In genomic region chr6:53033764-53034163, GRCh38 we compare ENCODE assay signal across 14 cellular contexts. TPM values are rescaled to one million over a fixed set of nuclear protein-coding genes. Genes with fewer than 3 reads are reported as not detected.
DNase-seq lines count a peak whose midpoint lies in the region; ATAC-seq, FAIRE-seq and TF ChIP-seq lines count a peak whose summit lies in the region.
"Had no signal": no experiment of that assay in that cellular context is flagged by ENCODE, and none has a peak within 500 bp of the region (broad histone marks: within the 10 kb centered on the region; RNA-seq: fewer than 3 reads in every experiment).

No MANE protein-coding gene starts in this region.

- H3K9me3 ChIP-seq in endothelial cell of umbilical vein (replicated peaks; ENCODE audit: control insufficient read depth, insufficient read depth, low read length), result no peaks in the 10 kb centered on the region
- no peaks in the 10 kb centered on the region for H3K9me3 ChIP-seq in left lung
- no peaks in the 10 kb centered on the region for H3K9me3 ChIP-seq in stomach smooth muscle (ENCODE audit: control insufficient read depth in 2 of 2, low read length in 2 of 2)
- H3K9me3 ChIP-seq: SK-N-SH had no signal

- H3K4me1 ChIP-seq in endothelial cell of umbilical vein (ENCODE audit: control insufficient read depth, extremely low read depth, insufficient read depth, low read length) (peaks cover 17% of the 10 kb centered on the region), left lung (no peaks in the 10 kb centered on the region), stomach smooth muscle (ENCODE audit: control insufficient read depth, insufficient read depth, low read length) (peaks cover 12% of the 10 kb centered on the region)

- FAIRE-seq in endothelial cell of umbilical vein (lab: Jason Lieb, UNC), result peak; percentile 59

- TF ChIP-seq CTCF in endothelial cell of umbilical vein (IDR thresholded peaks at IDR 0.05; ENCODE audit: extremely low read depth in 1 of 2, insufficient read depth in 1 of 2, low read depth in 1 of 2, low read length in 2 of 2) (no peak), left lung (IDR thresholded peaks at IDR 0.05) (no peak)

- POLR2A ChIA-PET in endothelial cell of umbilical vein (lab: Charles Lee), result interaction anchor here (1.5 kb wide), 1 partner anchor 8 kb away, joined by 3 read pairs; no protein-coding TSS in a partner anchor

- dilution Hi-C loops in endothelial cell of umbilical vein (cut with MboI; ENCODE audit: extremely low pct_ligation_motif_present, low sequenced_read_pairs), result no loop called here

- no peaks in the 10 kb centered on the region for H3K9me1 ChIP-seq in endothelial cell of umbilical vein (replicated peaks; ENCODE audit: control insufficient read depth, extremely low read depth, insufficient read depth, low read length)

- H3K27me3 ChIP-seq in endothelial cell of umbilical vein (ENCODE audit: control insufficient read depth in 2 of 2, insufficient read depth in 2 of 2, low read length in 2 of 2) (no peaks in the 10 kb centered on the region), left lung (no peaks in the 10 kb centered on the region), stomach smooth muscle (ENCODE audit: control insufficient read depth in 1 of 2, insufficient read depth in 2 of 2, low read length in 2 of 2) (no peaks in the 10 kb centered on the region)

- H3K27ac ChIP-seq in endothelial cell of umbilical vein (ENCODE audit: insufficient read depth, low read depth, low read length) (no peak overlapping the region), left lung (peak overlapping the region in 1 of 2 donors; percentile 75), stomach smooth muscle (ENCODE audit: low read length) (peak overlapping the region; percentile 3)

- BruUV-seq in endothelial cell of umbilical vein (replicated peaks; lab: Mats Ljungman, UMichigan), result no TSS peak

- no peaks in the 10 kb centered on the region for H3K79me2 ChIP-seq in endothelial cell of umbilical vein (ENCODE audit: control insufficient read depth, insufficient read depth, low read length)

- no peak for TF ChIP-seq POLR2A in endothelial cell of umbilical vein (IDR thresholded peaks at IDR 0.05; ENCODE audit: low read depth, low read length)

- DNase-seq in LHCN-M2 (ENCODE audit: low read depth), result peak; percentile 91
- DNase-seq in endothelial cell of umbilical vein (ENCODE audit: low read depth, low spot score), result peak; percentile 61
- DNase-seq in left lung, result no peak
- no peak for DNase-seq in GM19240 (ENCODE audit: insufficient read length, low spot score)
- no peak for DNase-seq in stimulated activated CD4-positive, alpha-beta T cell treated with anti-CD3 and anti-CD28 coated beads, Interleukin-15, amount 100 ng/mL, for 24 hours
- DNase-seq: activated CD4-positive, CD25-positive, alpha-beta regulatory T cell; hippocampal formation; NCI-H1417; NCI-H69; SK-N-SH had no signal

- H4K20me1 ChIP-seq in endothelial cell of umbilical vein (replicated peaks; ENCODE audit: control insufficient read depth, extremely low read depth, insufficient read depth, low read length), result no peaks in the 10 kb centered on the region

- H2AFZ ChIP-seq in endothelial cell of umbilical vein (ENCODE audit: low read depth, low read length), result no peak overlapping the region

- ATAC-seq in left lung (peak; percentile 33), HG02938 (IDR thresholded peaks at IDR 0.05; ENCODE audit: unreplicated experiment) (no peak), GM18502 (IDR thresholded peaks at IDR 0.05; ENCODE audit: poor library complexity, unreplicated experiment) (no peak)

- intact Hi-C loops in endothelial cell of umbilical vein (cut with micrococcal nuclease) (no loop called here), left lung (cut with DNase I) (no loop called here)

- CTCF ChIA-PET in endothelial cell of umbilical vein (lab: Charles Lee), result interaction anchor here (1.2 to 2.3 kb wide), 6 partner anchors 9 to 309 kb away, joined by 3 to 17 read pairs (median 7); partner anchors contain the start of gene GSTA4

- H3K36me3 ChIP-seq in endothelial cell of umbilical vein (ENCODE audit: control insufficient read depth in 2 of 2, extremely low read depth in 1 of 2, insufficient read depth in 2 of 2, low read length in 2 of 2) (no peaks in the 10 kb centered on the region), left lung (peaks cover 0 to 54% of the 10 kb centered on the region in 2 donors), stomach smooth muscle (ENCODE audit: control insufficient read depth in 2 of 2, insufficient read depth in 2 of 2, low read length in 2 of 2) (peaks cover 31 to 33% of the 10 kb centered on the region in 2 donors)

- H3K4me3 ChIP-seq in endothelial cell of umbilical vein (replicated peaks in 1 of 3; ENCODE audit: insufficient read depth in 1 of 3, low read depth in 1 of 3, low read length in 3 of 3), result no peak overlapping the region
- H3K4me3 ChIP-seq in left lung, result no peak overlapping the region
- H3K4me3 ChIP-seq in stomach smooth muscle (ENCODE audit: low read length in 2 of 2), result no peak overlapping the region
- H3K4me3 ChIP-seq: coronary artery had no signal

- no peak overlapping the region for H3K9ac ChIP-seq in endothelial cell of umbilical vein (replicated peaks; ENCODE audit: extremely low read depth, insufficient read depth, low read length)
- no peak overlapping the region for H3K9ac ChIP-seq in stomach smooth muscle (ENCODE audit: low read length in 2 of 2)
- H3K9ac ChIP-seq: SK-N-SH had no signal

- H3K4me2 ChIP-seq in endothelial cell of umbilical vein (ENCODE audit: insufficient read depth, low read length), result no peak overlapping the region
- H3K4me2 ChIP-seq: SK-N-SH had no signal

TF ChIP-seq in endothelial cell of umbilical vein, 7 proteins besides CTCF, POLR2A, EP300 and RAD21:
- TF ChIP-seq POLR2AphosphoS5 (IDR thresholded peaks at IDR 0.05; ENCODE audit: insufficient read depth, low read depth, low read length) (no peak), JUN (IDR thresholded peaks at IDR 0.05; ENCODE audit: borderline replicate concordance, insufficient read depth, insufficient read length, low read depth) (no peak), FOS (IDR thresholded peaks at IDR 0.05; ENCODE audit: borderline replicate concordance, insufficient read depth, low read length) (no peak), EZH2 (IDR thresholded peaks at IDR 0.05; ENCODE audit: borderline replicate concordance, low read depth, low read length, severe bottlenecking) (no peak), GATA2 (IDR thresholded peaks at IDR 0.05; ENCODE audit: insufficient read depth, insufficient read length, low read depth, low read length) (no peak), MYC (IDR thresholded peaks at IDR 0.05; ENCODE audit: low read depth, low read length) (no peak), MAX (IDR thresholded peaks at IDR 0.05; ENCODE audit: insufficient read depth, insufficient read length) (no peak)

RNA-seq across cellular contexts. Expression of gene CILK1, which starts 27.9 kb away (rescaled TPM):
- total RNA-seq in LHCN-M2 (2014; rRNA removed), result 16.7 and 17.3 TPM in 2 replicates
- 6.6 TPM for polyA plus RNA-seq in LHCN-M2 (2012)
- 9.0 and 9.3 TPM in 2 replicates for total RNA-seq in endothelial cell of umbilical vein
- 4.2 and 5.1 TPM in 2 replicates for polyA plus RNA-seq in endothelial cell of umbilical vein
- 5.1 and 5.2 TPM in 2 replicates for polyA plus RNA-seq in endothelial cell of umbilical vein (2011; cell fraction: cytosol; rRNA removed)
- 6.1 and 6.3 TPM in 2 replicates for polyA plus RNA-seq in endothelial cell of umbilical vein (2011; cell fraction: nucleus; rRNA removed)
- 3.8 and 5.4 TPM in 2 replicates for polyA plus RNA-seq in endothelial cell of umbilical vein (2012)
- polyA minus RNA-seq in endothelial cell of umbilical vein, result 7.1 and 7.7 TPM in 2 replicates
- polyA minus RNA-seq in endothelial cell of umbilical vein (2011; cell fraction: cytosol; rRNA and poly(A)+ RNA removed), result 4.6 TPM
- 3.9 and 5.4 TPM in 2 replicates for polyA minus RNA-seq in endothelial cell of umbilical vein (2011; cell fraction: nucleus; rRNA and poly(A)+ RNA removed)
- 10 to 100 TPM; 12.3 to 13.7 TPM for total RNA-seq in left lung

RNA-seq across cellular contexts. Expression of gene FBXO9, which starts 31.4 kb away (rescaled TPM):
- 27.8 and 33.5 TPM in 2 replicates for total RNA-seq in LHCN-M2 (2014; rRNA removed)
- 38.0 TPM for polyA plus RNA-seq in LHCN-M2 (2012)
- total RNA-seq in endothelial cell of umbilical vein, result 58.9 and 67.3 TPM in 2 replicates
- polyA plus RNA-seq in endothelial cell of umbilical vein, result 48.1 and 63.5 TPM in 2 replicates
- 30.5 and 46.4 TPM in 2 replicates for polyA plus RNA-seq in endothelial cell of umbilical vein (2011; cell fraction: cytosol; rRNA removed)
- 142 and 143 TPM in 2 replicates for polyA plus RNA-seq in endothelial cell of umbilical vein (2011; cell fraction: nucleus; rRNA removed)
- polyA plus RNA-seq in endothelial cell of umbilical vein (2012), result 28.1 and 47.1 TPM in 2 replicates
- polyA minus RNA-seq in endothelial cell of umbilical vein, result 66.1 and 77.9 TPM in 2 replicates
- polyA minus RNA-seq in endothelial cell of umbilical vein (2011; cell fraction: cytosol; rRNA and poly(A)+ RNA removed), result 36.6 TPM
- 30.5 and 45.9 TPM in 2 replicates for polyA minus RNA-seq in endothelial cell of umbilical vein (2011; cell fraction: nucleus; rRNA and poly(A)+ RNA removed)
- total RNA-seq in left lung, result 100 to 1,000 TPM in 1 of 2 donors, 10 to 100 TPM in 1; 77.6 to 111 TPM

RNA-seq across cellular contexts. Expression of gene GSTA4, which starts 38.7 kb away (rescaled TPM):
- total RNA-seq in LHCN-M2 (2014; rRNA removed) (25.3 and 25.8 TPM in 2 replicates), endothelial cell of umbilical vein (15.0 and 17.9 TPM in 2 replicates), left lung (10 to 100 TPM; 49.1 to 63.0 TPM)
- polyA plus RNA-seq in LHCN-M2 (2012), result 17.1 TPM
- 15.6 and 24.6 TPM in 2 replicates for polyA plus RNA-seq in endothelial cell of umbilical vein
- polyA plus RNA-seq in endothelial cell of umbilical vein (2011; cell fraction: cytosol; rRNA removed), result 27.1 and 27.4 TPM in 2 replicates
- polyA plus RNA-seq in endothelial cell of umbilical vein (2011; cell fraction: nucleus; rRNA removed), result 29.6 and 38.3 TPM in 2 replicates
- 24.1 and 33.0 TPM in 2 replicates for polyA plus RNA-seq in endothelial cell of umbilical vein (2012)
- 9.7 and 13.1 TPM in 2 replicates for polyA minus RNA-seq in endothelial cell of umbilical vein
- polyA minus RNA-seq in endothelial cell of umbilical vein (2011; cell fraction: cytosol; rRNA and poly(A)+ RNA removed), result not detected
- 4.4 and 8.1 TPM in 2 replicates for polyA minus RNA-seq in endothelial cell of umbilical vein (2011; cell fraction: nucleus; rRNA and poly(A)+ RNA removed)

Comparison
In these comparisons a context has a peak if more than half of its experiments do, and no peak if none do; other contexts are left out.
1. DNase-seq: peak in LHCN-M2 (single experiment) and endothelial cell of umbilical vein (single experiment); none in left lung (0 of 2), GM19240 (single experiment) and stimulated activated CD4-positive, alpha-beta T cell treated with anti-CD3 and anti-CD28 coated beads, Interleukin-15, amount 100 ng/mL, for 24 hours (single experiment).